8 cellular contexts compared by ENCODE assay signal in genomic region chr16:29594926-29595838, GRCh38.
DNase-seq lines count a peak whose midpoint lies in the region; ATAC-seq, FAIRE-seq and TF ChIP-seq lines count a peak whose summit lies in the region.
"Not testable (repeated sequence)": the region's sequence is repeated elsewhere in the genome, so short reads cannot be mapped to it uniquely, and the experiment has no call there.

No MANE protein-coding gene starts in this region.

- DNase-seq in NCI-H1105 (lab: John Stamatoyannopoulos, UW) (peak; percentile 66), SW 1271 (lab: John Stamatoyannopoulos, UW) (peak; percentile 82 to 86), cardiac muscle cell (ENCODE audit: low read depth in 1 of 2, low spot score in 1 of 2) (peak; percentile 90 to 92), pancreas (peak; percentile 91 to 97 (median 94))
- DNase-seq in activated naive CD8-positive, alpha-beta T cell treated with anti-CD3 and anti-CD28 coated beads, Interleukin-2, amount 50 U/mL, for 16 hours (ENCODE audit: low read depth, low spot score): peak; percentile 65

- TF ChIP-seq CTCF in cardiac muscle cell (IDR thresholded peaks at IDR 0.05; ENCODE audit: low read depth, low read length); pancreas (IDR thresholded peaks at IDR 0.05): not testable (repeated sequence)

- H3K27ac ChIP-seq in cardiac muscle cell (peak overlapping the region; percentile 92), pancreas (peak overlapping the region; percentile 82 to 93 (median 86)), thymus (ENCODE audit: low read depth) (peak overlapping the region; percentile 98)

- H3K4me3 ChIP-seq in GM08714 (ENCODE audit: low read length) (peak overlapping the region; percentile 83; the same call in 1 of the 2 replicates), cardiac muscle cell (peak overlapping the region; percentile 63), pancreas (peak overlapping the region; percentile 40 to 59 (median 48)), thymus (ENCODE audit: low read length) (peak overlapping the region; percentile 67)

- 0% methylated on average over 61 to 91 of the region's 91 CpGs for WGBS in pancreas, 2 donors
- under 1% methylated on average over 88 of the region's 91 CpGs for WGBS in thymus

- H3K27me3 ChIP-seq in cardiac muscle cell; pancreas; thymus (ENCODE audit: control insufficient read depth, insufficient read depth): not testable (repeated sequence)

- H3K4me1 ChIP-seq in cardiac muscle cell (ENCODE audit: low read depth); pancreas; thymus (ENCODE audit: control insufficient read depth, insufficient read depth, low read length): not testable (repeated sequence)

- intact Hi-C loops in pancreas (cut with DNase I): not testable (repeated sequence)

- H3K9me3 ChIP-seq in cardiac muscle cell (ENCODE audit: low read depth); pancreas; thymus (ENCODE audit: control insufficient read depth): not testable (repeated sequence)

- FAIRE-seq in pancreas (lab: Jason Lieb, UNC): not testable (repeated sequence)

- not testable (repeated sequence) for H3K36me3 ChIP-seq in cardiac muscle cell; pancreas; thymus (ENCODE audit: control insufficient read depth, insufficient read depth)

- ATAC-seq in HG02610 (IDR thresholded peaks at IDR 0.05; ENCODE audit: unreplicated experiment): peak; percentile 74
- ATAC-seq in pancreas: peak; percentile 92 to 97 (median 94)

Comparison
In these comparisons a context has a peak if more than half of its experiments do, and no peak if none do; other contexts are left out.
1. Peak in every context shown above with its lines: DNase-seq, ATAC-seq, H3K4me3 ChIP-seq and H3K27ac ChIP-seq.